Comparison of ENCODE assay signal across 15 cellular contexts in genomic region chr4:85807247-85807915, GRCh38.
DNase-seq lines count a peak whose midpoint lies in the region; ATAC-seq and TF ChIP-seq lines count a peak whose summit lies in the region.
"Had no signal": no experiment of that assay in that cellular context is flagged by ENCODE, and none has a peak within 500 bp of the region (broad histone marks: within the 10 kb centered on the region; RNA-seq: fewer than 3 reads in every experiment).

No MANE protein-coding gene starts in this region.

- no peak for ATAC-seq in GM21576 (IDR thresholded peaks at IDR 0.05; ENCODE audit: unreplicated experiment)
- ATAC-seq: foreskin keratinocyte had no signal

- TF ChIP-seq CTCF in neutrophil (IDR thresholded peaks at IDR 0.05) (no peak), prostate gland (IDR thresholded peaks at IDR 0.05) (no peak)

- no peaks in the 10 kb centered on the region for H3K4me1 Mint-ChIP-seq in activated naive CD8-positive, alpha-beta T cell treated with anti-CD3 and anti-CD28 coated beads for 36 hours

- H3K9me3 ChIP-seq in neutrophil = no peaks in the 10 kb centered on the region
- H3K9me3 ChIP-seq in prostate gland = no peaks in the 10 kb centered on the region
- H3K9me3 ChIP-seq: BLaER1 treated with 17β-estradiol and CSF1 and Interleukin-3, amounts not matched to agents 10 nM and 100 nM; tibial artery had no signal

- 48% methylated on average over 3 of the region's 3 CpGs for WGBS in prostate gland

- DNase-seq in EH (ENCODE audit: low read depth) (peak; percentile 97), RPMI7951 (ENCODE audit: low read depth) (peak; percentile 97), fibroblast of peridontal ligament (ENCODE audit: extremely low read depth) (peak; percentile 89), HuH-7 (ENCODE audit: low spot score) (no peak), prostate gland (ENCODE audit: low spot score) (no peak)
- no peak for DNase-seq in activated naive CD8-positive, alpha-beta T cell treated with anti-CD3 and anti-CD28 coated beads for 36 hours
- DNase-seq: activated CD8-positive, alpha-beta memory T cell treated with anti-CD3 and anti-CD28 coated beads, Interleukin-2, amount 50 U/mL, for 4 hours; amygdala; foreskin keratinocyte; NCI-H2107 had no signal

- H3K27me3 Mint-ChIP-seq in activated naive CD8-positive, alpha-beta T cell treated with anti-CD3 and anti-CD28 coated beads for 36 hours = no peaks in the 10 kb centered on the region
- H3K27me3 Mint-ChIP-seq: progenitor cell of endocrine pancreas had no signal

- H3K36me3 ChIP-seq in neutrophil (no peaks in the 10 kb centered on the region), prostate gland (no peaks in the 10 kb centered on the region)
- H3K36me3 ChIP-seq: BLaER1 treated with 17β-estradiol and CSF1 and Interleukin-3, amounts not matched to agents 10 nM and 100 nM; tibial artery had no signal

- H3K9me3 Mint-ChIP-seq in activated naive CD8-positive, alpha-beta T cell treated with anti-CD3 and anti-CD28 coated beads for 36 hours = no peaks in the 10 kb centered on the region

- no peak overlapping the region for H3K27ac Mint-ChIP-seq in activated naive CD8-positive, alpha-beta T cell treated with anti-CD3 and anti-CD28 coated beads for 36 hours
- H3K27ac Mint-ChIP-seq: progenitor cell of endocrine pancreas had no signal

- H3K27ac ChIP-seq in neutrophil = peak overlapping the region; percentile 66
- H3K27ac ChIP-seq in prostate gland = no peak overlapping the region
- H3K27ac ChIP-seq: BLaER1 treated with 17β-estradiol and CSF1 and Interleukin-3, amounts not matched to agents 10 nM and 100 nM; foreskin keratinocyte had no signal

- no peak overlapping the region for H3K4me3 Mint-ChIP-seq in activated naive CD8-positive, alpha-beta T cell treated with anti-CD3 and anti-CD28 coated beads for 36 hours

- no peak for TF ChIP-seq POLR2A in prostate gland (IDR thresholded peaks at IDR 0.05)

- no peaks in the 10 kb centered on the region for H3K36me3 Mint-ChIP-seq in activated naive CD8-positive, alpha-beta T cell treated with anti-CD3 and anti-CD28 coated beads for 36 hours

- no peaks in the 10 kb centered on the region for H3K27me3 ChIP-seq in neutrophil
- no peaks in the 10 kb centered on the region for H3K27me3 ChIP-seq in prostate gland (replicated peaks; ENCODE audit: insufficient read depth)
- H3K27me3 ChIP-seq: BLaER1 treated with 17β-estradiol and CSF1 and Interleukin-3, amounts not matched to agents 10 nM and 100 nM; foreskin keratinocyte; tibial artery had no signal

- intact Hi-C loops in prostate gland (cut with DNase I) = no loop called here

- H3K4me1 ChIP-seq in neutrophil (ENCODE audit: control insufficient read depth in 1 of 2, insufficient read depth in 1 of 2, low read depth in 1 of 2, low read length in 1 of 2) (peaks cover 18 to 22% of the 10 kb centered on the region in 2 experiments), prostate gland (replicated peaks) (no peaks in the 10 kb centered on the region)
- H3K4me1 ChIP-seq: BLaER1 treated with 17β-estradiol and CSF1 and Interleukin-3, amounts not matched to agents 10 nM and 100 nM; foreskin keratinocyte had no signal

- H3K4me3 ChIP-seq in neutrophil (ENCODE audit: low read depth in 1 of 2, low read length in 1 of 2) = no peak overlapping the region
- H3K4me3 ChIP-seq in prostate gland = no peak overlapping the region
- H3K4me3 ChIP-seq: BLaER1 treated with 17β-estradiol and CSF1 and Interleukin-3, amounts not matched to agents 10 nM and 100 nM; tibial artery had no signal

Comparison
In these comparisons a context has a peak if more than half of its experiments do, and no peak if none do; other contexts are left out.
1. DNase-seq: peak in EH (single experiment), RPMI7951 (single experiment) and fibroblast of peridontal ligament (single experiment); none in HuH-7 (single experiment), activated naive CD8-positive, alpha-beta T cell treated with anti-CD3 and anti-CD28 coated beads for 36 hours (single experiment) and prostate gland (single experiment).